Comparison of ENCODE assay signal across 8 cellular contexts in the genomic region with DNA sequence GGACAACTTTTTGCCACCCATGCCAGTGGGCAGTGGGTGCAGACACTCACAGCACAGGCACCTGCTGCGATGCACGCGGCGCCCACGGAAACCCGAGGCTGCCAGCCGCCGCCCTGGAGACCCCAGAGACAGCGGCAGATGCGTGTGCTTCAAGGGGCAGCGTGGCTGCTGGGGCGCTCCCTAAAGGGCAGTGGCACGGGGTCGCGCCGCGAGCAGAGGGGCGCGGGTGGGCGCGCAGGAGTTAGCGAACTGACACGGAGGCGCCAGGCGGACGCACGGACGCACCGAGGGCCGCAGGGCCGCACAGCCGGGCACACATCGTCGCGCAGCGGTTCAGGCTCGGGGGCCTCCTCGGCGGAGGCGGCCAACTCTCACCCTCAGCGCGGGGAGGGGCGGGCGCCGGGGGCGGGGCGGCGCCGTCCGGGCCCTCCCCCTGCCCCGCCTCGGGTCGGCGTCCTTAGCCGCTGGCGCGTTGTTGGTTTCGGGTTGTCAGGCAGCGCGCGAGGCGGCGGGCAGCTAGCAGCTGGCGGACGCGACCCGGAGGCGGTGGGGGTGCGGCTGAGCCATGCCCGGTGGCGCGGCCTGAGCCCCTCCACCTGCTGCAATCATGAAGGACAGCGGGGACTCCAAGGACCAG. TPM values are rescaled to one million over a fixed set of nuclear protein-coding genes. Genes with fewer than 3 reads are reported as not detected.
DNase-seq lines count a peak whose midpoint lies in the region; ATAC-seq and TF ChIP-seq lines count a peak whose summit lies in the region.

A gene with protein sequence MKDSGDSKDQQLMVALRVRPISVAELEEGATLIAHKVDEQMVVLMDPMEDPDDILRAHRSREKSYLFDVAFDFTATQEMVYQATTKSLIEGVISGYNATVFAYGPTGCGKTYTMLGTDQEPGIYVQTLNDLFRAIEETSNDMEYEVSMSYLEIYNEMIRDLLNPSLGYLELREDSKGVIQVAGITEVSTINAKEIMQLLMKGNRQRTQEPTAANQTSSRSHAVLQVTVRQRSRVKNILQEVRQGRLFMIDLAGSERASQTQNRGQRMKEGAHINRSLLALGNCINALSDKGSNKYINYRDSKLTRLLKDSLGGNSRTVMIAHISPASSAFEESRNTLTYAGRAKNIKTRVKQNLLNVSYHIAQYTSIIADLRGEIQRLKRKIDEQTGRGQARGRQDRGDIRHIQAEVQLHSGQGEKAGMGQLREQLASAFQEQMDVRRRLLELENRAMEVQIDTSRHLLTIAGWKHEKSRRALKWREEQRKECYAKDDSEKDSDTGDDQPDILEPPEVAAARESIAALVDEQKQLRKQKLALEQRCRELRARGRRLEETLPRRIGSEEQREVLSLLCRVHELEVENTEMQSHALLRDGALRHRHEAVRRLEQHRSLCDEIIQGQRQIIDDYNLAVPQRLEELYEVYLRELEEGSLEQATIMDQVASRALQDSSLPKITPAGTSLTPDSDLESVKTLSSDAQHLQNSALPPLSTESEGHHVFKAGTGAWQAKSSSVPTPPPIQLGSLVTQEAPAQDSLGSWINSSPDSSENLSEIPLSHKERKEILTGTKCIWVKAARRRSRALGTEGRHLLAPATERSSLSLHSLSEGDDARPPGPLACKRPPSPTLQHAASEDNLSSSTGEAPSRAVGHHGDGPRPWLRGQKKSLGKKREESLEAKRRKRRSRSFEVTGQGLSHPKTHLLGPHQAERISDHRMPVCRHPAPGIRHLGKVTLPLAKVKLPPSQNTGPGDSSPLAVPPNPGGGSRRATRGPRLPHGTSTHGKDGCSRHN (plus strand): TSS at position 484 of the 637 bp plus-strand sequence. CDS start 124 bp downstream, at position 608.

- peak within 1 kb of the TSS; percentile 36 to 38 for H3K4me3 ChIP-seq in CD4-positive, alpha-beta memory T cell (ENCODE audit: low read length in 2 of 2)

- no peaks in the 10 kb centered on the region for H3K27me3 ChIP-seq in CD4-positive, alpha-beta memory T cell (ENCODE audit: insufficient read depth, low read length)

- H3K9me3 Mint-ChIP-seq in CD4-positive, alpha-beta memory T cell: no peaks in the 10 kb centered on the region
- H3K9me3 Mint-ChIP-seq in endothelial cell (ENCODE audit: unreplicated experiment): no peaks in the 10 kb centered on the region
- H3K9me3 Mint-ChIP-seq in nephron: no peaks in the 10 kb centered on the region

- no peaks in the 10 kb centered on the region for H3K36me3 ChIP-seq in CD4-positive, alpha-beta memory T cell (ENCODE audit: insufficient read depth, low read length)

- H3K27me3 Mint-ChIP-seq in CD4-positive, alpha-beta memory T cell: no peaks in the 10 kb centered on the region
- H3K27me3 Mint-ChIP-seq in endothelial cell (ENCODE audit: unreplicated experiment) (peaks cover 13% of the 10 kb centered on the region), nephron (ENCODE audit: low read depth) (peaks cover 78% of the 10 kb centered on the region)

- H3K27ac Mint-ChIP-seq in CD4-positive, alpha-beta memory T cell: peak within 1 kb of the TSS in 5 of 7 donors; percentile 4 to 85 (median 73)
- H3K27ac Mint-ChIP-seq in endothelial cell (ENCODE audit: unreplicated experiment) (peak within 1 kb of the TSS; percentile 67), nephron (no peak within 1 kb of the TSS)

- TF ChIP-seq CTCF in endothelial cell (IDR thresholded peaks at IDR 0.05; ENCODE audit: unreplicated experiment): no peak
- TF ChIP-seq CTCF in nephron (IDR thresholded peaks at IDR 0.05; ENCODE audit: unreplicated experiment in 3 of 3): no peak

- intact Hi-C loops in CD4-positive, alpha-beta memory T cell (cut with micrococcal nuclease): no loop called here

- peak within 1 kb of the TSS; percentile 59 to 85 (median 79) for H3K4me3 Mint-ChIP-seq in CD4-positive, alpha-beta memory T cell
- H3K4me3 Mint-ChIP-seq in endothelial cell (ENCODE audit: unreplicated experiment) (peak within 1 kb of the TSS; percentile 85), nephron (peak within 1 kb of the TSS; percentile 48 to 67 (median 53))

- H3K4me1 Mint-ChIP-seq in CD4-positive, alpha-beta memory T cell: peaks cover 21 to 40% (median 28%) of the 10 kb centered on the region in 4 donors
- peaks cover 34% of the 10 kb centered on the region for H3K4me1 Mint-ChIP-seq in endothelial cell (ENCODE audit: unreplicated experiment)
- H3K4me1 Mint-ChIP-seq in nephron: peaks cover 9% of the 10 kb centered on the region

- H3K4me1 ChIP-seq in CD4-positive, alpha-beta memory T cell (ENCODE audit: insufficient read depth, low read length): peaks cover 39% of the 10 kb centered on the region

- POLR2A ChIA-PET in CD4-positive, alpha-beta memory T cell (lab: Charles Lee; ENCODE audit: partially characterized antibody): no interaction called here

- no peaks in the 10 kb centered on the region for H3K36me3 Mint-ChIP-seq in CD4-positive, alpha-beta memory T cell
- H3K36me3 Mint-ChIP-seq in endothelial cell (ENCODE audit: low read depth, unreplicated experiment) (peaks cover 7% of the 10 kb centered on the region), nephron (ENCODE audit: low read depth) (no peaks in the 10 kb centered on the region)

- H3K9me3 ChIP-seq in CD4-positive, alpha-beta memory T cell (ENCODE audit: control insufficient read depth in 1 of 2, low read length in 2 of 2): no peaks in the 10 kb centered on the region

- CTCF ChIA-PET in CD4-positive, alpha-beta memory T cell (lab: Charles Lee; ENCODE audit: partially characterized antibody): no interaction called here

- ATAC-seq in HG02798 (IDR thresholded peaks at IDR 0.05; ENCODE audit: poor library complexity, unreplicated experiment): peak; percentile 67

- no peak within 1 kb of the TSS for H3K27ac ChIP-seq in CD4-positive, alpha-beta memory T cell (ENCODE audit: low read depth, low read length)

- DNase-seq in CD4-positive, alpha-beta memory T cell: peak; percentile 47 to 61 (median 48)
- DNase-seq in activated CD4-positive, alpha-beta T cell treated with anti-CD3 and anti-CD28 coated beads, Interleukin-2, amount 50 U/mL, for 4 hours: peak; percentile 33 to 36
- peak; percentile 68 for DNase-seq in endothelial cell (ENCODE audit: low spot score)
- peak; percentile 56 for DNase-seq in stimulated activated naive CD4-positive, alpha-beta T cell treated with Interleukin-2 at 50 U/mL for 16 hours (lab: John Stamatoyannopoulos, UW)
- DNase-seq in NCI-H2107 (lab: John Stamatoyannopoulos, UW): no peak
- DNase-seq in SKM-1 (lab: John Stamatoyannopoulos, UW; ENCODE audit: unreplicated experiment): no peak

RNA-seq across cellular contexts. Expression of the gene that starts here (rescaled TPM):
- 1 to 10 TPM; 1.5 to 1.7 TPM for total RNA-seq in CD4-positive, alpha-beta memory T cell
- polyA plus RNA-seq in CD4-positive, alpha-beta memory T cell: 1 to 10 TPM; 1.5 to 2.3 TPM
- total RNA-seq in endothelial cell (ENCODE audit: unreplicated experiment): 48.1 TPM

Comparison
In these comparisons a context has a peak if more than half of its experiments do, and no peak if none do; other contexts are left out.
1. RNA of the gene that starts here (total RNA-seq): 48.1 TPM in endothelial cell (single experiment); 1.5 to 1.7 TPM in CD4-positive, alpha-beta memory T cell; every median in the first group is over 10 times any median in the second.
2. DNase-seq: peak in CD4-positive, alpha-beta memory T cell (5 of 5), activated CD4-positive, alpha-beta T cell treated with anti-CD3 and anti-CD28 coated beads, Interleukin-2, amount 50 U/mL, for 4 hours (2 of 2), endothelial cell (single experiment) and stimulated activated naive CD4-positive, alpha-beta T cell treated with Interleukin-2 at 50 U/mL for 16 hours (single experiment); none in NCI-H2107 (single experiment) and SKM-1 (single experiment).
3. H3K27ac Mint-ChIP-seq: peak in CD4-positive, alpha-beta memory T cell (5 of 7) and endothelial cell (single experiment); none in nephron (0 of 3).
4. Peak in every context shown above with its lines, with median percentiles within 50 percentile points of each other: H3K4me3 Mint-ChIP-seq.